ENCODE assay signal across 10 cellular contexts in the genomic region with DNA sequence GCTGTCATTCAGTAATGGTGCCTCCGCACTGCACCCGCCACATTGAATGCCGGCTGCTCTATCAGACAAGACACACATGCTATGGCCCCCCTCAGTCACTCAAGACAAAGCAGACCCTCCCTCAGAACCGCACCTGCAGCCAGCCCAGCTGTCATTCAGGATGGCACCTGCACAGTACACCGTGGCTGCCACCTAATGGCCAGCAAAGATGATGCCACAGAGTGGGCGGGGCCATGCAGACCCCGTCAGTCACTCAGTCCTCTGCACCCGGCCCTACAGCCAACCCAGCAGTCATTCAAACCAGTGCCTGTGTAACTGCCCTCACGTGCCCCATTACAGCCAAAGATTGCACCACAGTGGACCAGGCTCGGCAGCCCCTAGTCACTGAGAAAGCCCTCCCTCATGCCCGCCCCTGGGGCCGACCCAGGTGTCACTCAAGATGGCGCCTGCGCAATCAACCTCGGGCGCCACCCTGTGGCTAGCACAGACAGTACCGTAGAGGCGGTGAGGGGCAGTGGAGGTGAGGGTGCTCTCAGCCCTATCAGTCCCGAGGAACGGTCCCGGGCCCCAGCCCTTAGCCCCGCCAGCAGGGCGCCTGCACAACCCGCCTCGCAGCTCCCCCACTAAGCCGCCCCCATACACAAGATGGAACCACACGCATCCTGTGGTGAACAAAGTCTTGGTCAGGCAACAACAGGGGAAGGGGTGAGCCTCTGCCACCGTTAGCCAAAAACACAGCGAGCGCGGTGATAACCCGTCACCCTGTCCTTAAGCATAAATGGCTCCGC. TPM values are rescaled to one million over a fixed set of nuclear protein-coding genes. Genes with fewer than 3 reads are reported as not detected.
A peak's percentile ranks its signal among the peaks of the same experiment; 100 is the strongest.
DNase-seq lines count a peak whose midpoint lies in the region; ATAC-seq and TF ChIP-seq lines count a peak whose summit lies in the region.
"Had no signal": no experiment of that assay in that cellular context is flagged by ENCODE, and none has a peak within 500 bp of the region (broad histone marks: within the 10 kb centered on the region; RNA-seq: fewer than 3 reads in every experiment).

No MANE protein-coding gene starts in this region.

- H3K4me1 ChIP-seq in SJCRH30 (peaks cover 25% of the 10 kb centered on the region), Karpas-422 (ENCODE audit: low read length) (no peaks in the 10 kb centered on the region)

- no peak overlapping the region for H3K27ac Mint-ChIP-seq in Calu3 (ENCODE audit: unreplicated experiment)

- H3K9me3 ChIP-seq in SJCRH30 (replicated peaks) (peaks cover 2% of the 10 kb centered on the region; the same call in 1 of the 2 replicates), Karpas-422 (ENCODE audit: low read length) (peaks cover 27% of the 10 kb centered on the region)

- CTCF ChIA-PET in Calu3 (lab: Charles Lee): no interaction called here

- H4K20me1 ChIP-seq in Karpas-422 (ENCODE audit: insufficient read depth, low read depth, low read length): no peaks in the 10 kb centered on the region

- H3K4me1 Mint-ChIP-seq in Calu3 (ENCODE audit: low read depth, unreplicated experiment): no peaks in the 10 kb centered on the region

- no peaks in the 10 kb centered on the region for H3K9me2 ChIP-seq in Karpas-422 (replicated peaks; ENCODE audit: insufficient read depth, low read length)

- BruUV-seq in Calu3 (replicated peaks; lab: Mats Ljungman, UMichigan): no TSS peak

- peak overlapping the region; percentile 41 for H3K27ac ChIP-seq in SJCRH30
- H3K27ac ChIP-seq in Karpas-422 (ENCODE audit: low read length): no peak overlapping the region

- H3K36me3 Mint-ChIP-seq in Calu3 (ENCODE audit: insufficient read depth, unreplicated experiment): no peaks in the 10 kb centered on the region

- no peak overlapping the region for H3K9ac ChIP-seq in Karpas-422 (ENCODE audit: low read length)

- H3K27me3 ChIP-seq in SJCRH30 (no peaks in the 10 kb centered on the region), Karpas-422 (ENCODE audit: low read length) (no peaks in the 10 kb centered on the region)

- H3K27me3 Mint-ChIP-seq in Calu3 (ENCODE audit: unreplicated experiment): no peaks in the 10 kb centered on the region

- TF ChIP-seq CTCF in Calu3 (IDR thresholded peaks at IDR 0.05; ENCODE audit: unreplicated experiment): peak; percentile 18

- DNase-seq in Calu3 (no peak), SJCRH30 (peak; percentile 68 to 76), head of caudate nucleus (peak; percentile 59 to 90 (median 78)), pons (ENCODE audit: low spot score) (peak; percentile 87), ecto neural progenitor cell (ENCODE audit: low spot score) (no peak), NCI-H446 (lab: John Stamatoyannopoulos, UW) (no peak), Karpas-422 (no peak)
- DNase-seq: activated gamma-delta T cell; stimulated activated CD4-positive, alpha-beta T cell treated with anti-CD3 and anti-CD28 coated beads, Interleukin-4, amount 100 ng/mL, for 4 hours had no signal

- H3K4me3 ChIP-seq in SJCRH30 (peak overlapping the region; percentile 79), Karpas-422 (ENCODE audit: low read length) (no peak overlapping the region)

- H3K79me2 ChIP-seq in Karpas-422 (ENCODE audit: low read length): no peaks in the 10 kb centered on the region

- intact Hi-C loops in Calu3 (cut with micrococcal nuclease; ENCODE audit: unreplicated experiment) (no loop called here), head of caudate nucleus (cut with DNase I) (loop anchor here (10.0 kb wide), 2 partner anchors 113 to 143 kb away; no protein-coding TSS in a partner anchor)

- H2AFZ ChIP-seq in Karpas-422 (ENCODE audit: low read length): no peak overlapping the region

- peaks cover 26% of the 10 kb centered on the region for H3K9me3 Mint-ChIP-seq in Calu3 (ENCODE audit: low read depth, unreplicated experiment)

- H3K4me3 Mint-ChIP-seq in Calu3 (ENCODE audit: low read depth, unreplicated experiment): no peak overlapping the region

- H3K36me3 ChIP-seq in SJCRH30 (peaks cover 33% of the 10 kb centered on the region), Karpas-422 (ENCODE audit: insufficient read depth, low read length) (no peaks in the 10 kb centered on the region)

- H3K4me2 ChIP-seq in Karpas-422 (ENCODE audit: low read depth, low read length, poor library complexity, severe bottlenecking): no peak overlapping the region

- ATAC-seq in GM18873 (IDR thresholded peaks at IDR 0.05; ENCODE audit: low FRiP score, unreplicated experiment): no peak

RNA-seq across cellular contexts. Expression of a gene that starts 2.4 kb away (rescaled TPM):
- 0.09 TPM in 1 of 2 replicates, not detected in the other for total RNA-seq in Calu3 (2022)
- 501 and 545 TPM in 2 replicates for total RNA-seq in SJCRH30 (2014; rRNA removed; shearing (Covaris generic))
- not detected in 2 replicates for total RNA-seq in Karpas-422 (2014; rRNA removed; shearing (Covaris generic); ENCODE audit: low replicate concordance)

RNA-seq across cellular contexts. Expression of a gene that starts 2.4 kb away (rescaled TPM):
- total RNA-seq in Calu3 (2022): not detected in 2 replicates
- 7.1 and 8.9 TPM in 2 replicates for total RNA-seq in SJCRH30 (2014; rRNA removed; shearing (Covaris generic))
- total RNA-seq in Karpas-422 (2014; rRNA removed; shearing (Covaris generic); ENCODE audit: low replicate concordance): not detected in 2 replicates

Comparison
In these comparisons a context has a peak if more than half of its experiments do, and no peak if none do; other contexts are left out.
1. DNase-seq: peak in SJCRH30 (2 of 2), head of caudate nucleus (42 of 42) and pons (single experiment); none in Calu3 (single experiment), ecto neural progenitor cell (single experiment), NCI-H446 (0 of 2) and Karpas-422 (single experiment).
2. RNA of a gene that starts 2.4 kb away (total RNA-seq): 501 to 545 TPM in SJCRH30; 0.09 TPM in Calu3 and not detected in Karpas-422; every median in the first group is over 100 times any median in the second.